ENCODE assay signal across 9 cellular contexts in genomic region chr17:74532115-74532514, GRCh38. TPM values are rescaled to one million over a fixed set of nuclear protein-coding genes. Genes with fewer than 3 reads are reported as not detected.
DNase-seq lines count a peak whose midpoint lies in the region; ATAC-seq and FAIRE-seq lines count a peak whose summit lies in the region.
"Had no signal": no experiment of that assay in that cellular context is flagged by ENCODE, and none has a peak within 500 bp of the region (broad histone marks: within the 10 kb centered on the region; RNA-seq: fewer than 3 reads in every experiment).

No MANE protein-coding gene starts in this region.

- H3K27me3 ChIP-seq in H7 (ENCODE audit: control insufficient read depth, insufficient read depth, low read length): no peaks in the 10 kb centered on the region; the same call in none of the 2 replicates

- intact Hi-C loops in head of caudate nucleus (cut with DNase I): no loop called here

- no peaks in the 10 kb centered on the region for H3K36me3 ChIP-seq in H7 (replicated peaks; ENCODE audit: control insufficient read depth, insufficient read depth, low read length)

- FAIRE-seq in urothelium cell line (lab: Jason Lieb, UNC): no peak

- H3K4me3 ChIP-seq in H7 (ENCODE audit: insufficient read depth, low read depth, low read length): peak overlapping the region; percentile 19; the same call in 1 of the 2 replicates

- peak; percentile 69 for DNase-seq in H7
- DNase-seq in NOMO-1 treated with dmso at 0.1 percent for 144 hours (lab: John Stamatoyannopoulos, UW; ENCODE audit: unreplicated experiment): peak; percentile 97
- DNase-seq in head of caudate nucleus: peak in 36 of 42 donors; percentile 10 to 72 (median 48)
- peak; percentile 41 for DNase-seq in putamen (ENCODE audit: low spot score)
- no peak for DNase-seq in A172 (ENCODE audit: low spot score)
- DNase-seq in AG08395 (ENCODE audit: low spot score): no peak
- no peak for DNase-seq in urothelium cell line (ENCODE audit: low spot score)
- DNase-seq: NCI-H1092 had no signal

- no peak for ATAC-seq in GM18868 (IDR thresholded peaks at IDR 0.05; ENCODE audit: unreplicated experiment)

RNA-seq across cellular contexts. Expression of gene CD300LB, which starts 0.8 kb away (rescaled TPM):
- total RNA-seq in H7 (2014; rRNA removed; shearing (Covaris generic)): not detected in 2 replicates
- total RNA-seq in A172 (2014; rRNA removed; shearing (Covaris generic)): not detected in 2 replicates

RNA-seq across cellular contexts. Expression of gene CD300C, which starts 13.8 kb away (rescaled TPM):
- not detected in 2 replicates for total RNA-seq in H7 (2014; rRNA removed; shearing (Covaris generic))
- 0.45 and 0.46 TPM in 2 replicates for total RNA-seq in A172 (2014; rRNA removed; shearing (Covaris generic))

RNA-seq across cellular contexts. Expression of gene CD300H, which starts 35.2 kb away (rescaled TPM):
- not detected in 2 replicates for total RNA-seq in H7 (2014; rRNA removed; shearing (Covaris generic))
- not detected in 2 replicates for total RNA-seq in A172 (2014; rRNA removed; shearing (Covaris generic))

RNA-seq across cellular contexts. Expression of gene CD300LD, which starts 60.0 kb away (rescaled TPM):
- not detected in 2 replicates for total RNA-seq in H7 (2014; rRNA removed; shearing (Covaris generic))
- total RNA-seq in A172 (2014; rRNA removed; shearing (Covaris generic)): not detected in 2 replicates

Comparison
In these comparisons a context has a peak if more than half of its experiments do, and no peak if none do; other contexts are left out.
1. DNase-seq: peak in H7 (single experiment), NOMO-1 treated with dmso at 0.1 percent for 144 hours (single experiment), head of caudate nucleus (36 of 42) and putamen (single experiment); none in A172 (single experiment), AG08395 (single experiment) and urothelium cell line (single experiment).